25 cellular contexts compared by ENCODE assay signal in the genomic region with DNA sequence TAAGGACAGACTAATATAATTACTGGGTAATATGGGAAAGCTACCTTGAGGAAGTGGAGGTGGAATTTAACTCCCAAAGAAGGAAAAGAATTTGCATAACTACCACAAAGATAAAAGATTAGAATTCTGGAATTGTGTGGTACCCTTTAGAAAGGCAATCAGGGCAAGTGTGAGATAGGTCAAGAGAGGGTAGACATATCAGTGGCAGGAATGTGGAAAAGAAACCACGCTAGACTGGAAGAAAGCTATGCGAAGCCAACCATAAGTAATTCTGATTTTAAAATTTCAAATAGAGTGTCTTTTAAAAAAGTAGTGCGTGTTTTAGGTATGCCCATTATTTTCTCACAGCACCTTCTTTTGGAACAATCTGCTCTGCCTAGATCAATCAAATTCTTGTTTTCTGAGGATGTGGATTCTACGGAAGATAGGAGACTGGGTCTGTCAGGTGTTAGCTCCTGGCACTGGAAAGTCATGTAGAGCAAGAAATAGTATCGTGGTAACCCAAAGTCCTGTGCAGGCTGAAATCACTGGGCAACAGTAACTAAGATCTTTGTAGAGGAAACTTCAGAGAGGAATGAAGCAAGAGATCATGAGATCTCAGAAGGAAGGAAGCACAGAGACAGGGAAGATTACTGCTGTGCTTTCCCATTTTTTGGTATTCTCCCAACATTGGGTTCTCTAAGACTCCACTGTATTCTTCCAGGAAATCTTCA.
A peak's percentile ranks its signal among the peaks of the same experiment; 100 is the strongest.
DNase-seq lines count a peak whose midpoint lies in the region; ATAC-seq and TF ChIP-seq lines count a peak whose summit lies in the region.
"Had no signal": no experiment of that assay in that cellular context is flagged by ENCODE, and none has a peak within 500 bp of the region (broad histone marks: within the 10 kb centered on the region; RNA-seq: fewer than 3 reads in every experiment).

No MANE protein-coding gene starts in this region.

- H3K4me3 Mint-ChIP-seq in endodermal cell = no peak overlapping the region
- H3K4me3 Mint-ChIP-seq: activated naive CD4-positive, alpha-beta T cell treated with anti-CD3 and anti-CD28 coated beads, Interleukin-2, amount 10 ng/mL, durations not matched to agents 7 days and 5 days; activated T-cell treated with anti-CD3 and anti-CD28 coated beads, Interleukin-2, amount 50 U/mL, for 4 hours; T-helper 2 cell treated with Interferon-gamma antibody and Interleukin-4, amounts not matched to agents 5 μg/mL and 100 μg/mL, for 36 hours had no signal

- no peak overlapping the region for H3K23ac ChIP-seq in mesendoderm (ENCODE audit: low read length)

- no peak for TF ChIP-seq CTCF in endodermal cell (conservative IDR thresholded peaks at IDR 0.05)
- TF ChIP-seq CTCF in upper lobe of right lung (IDR thresholded peaks at IDR 0.05) = no peak

- no peaks in the 10 kb centered on the region for H3K9me3 ChIP-seq in endodermal cell (ENCODE audit: control insufficient read depth, low read length)
- H3K9me3 ChIP-seq in upper lobe of right lung = no peaks in the 10 kb centered on the region
- H3K9me3 ChIP-seq: BLaER1 treated with 17β-estradiol and CSF1 and Interleukin-3, amounts not matched to agents 10 nM and 100 nM; gastrocnemius medialis; pancreas; SJCRH30; stomach; uterus had no signal

- no peak overlapping the region for H3K18ac ChIP-seq in mesendoderm (ENCODE audit: low read length)

- peak overlapping the region; percentile 46 for H3K27ac Mint-ChIP-seq in endodermal cell
- H3K27ac Mint-ChIP-seq: activated naive CD4-positive, alpha-beta T cell treated with anti-CD3 and anti-CD28 coated beads, Interleukin-2, amount 10 ng/mL, durations not matched to agents 7 days and 5 days; T-helper 2 cell treated with Interferon-gamma antibody and Interleukin-4, amounts not matched to agents 5 μg/mL and 100 μg/mL, for 36 hours had no signal

- H3K27me3 ChIP-seq in endodermal cell (ENCODE audit: control insufficient read depth, insufficient read depth, low read length, poor library complexity, severe bottlenecking) (no peaks in the 10 kb centered on the region), mesendoderm (ENCODE audit: insufficient read depth, low read length, poor library complexity) (no peaks in the 10 kb centered on the region), upper lobe of right lung (no peaks in the 10 kb centered on the region)
- H3K27me3 ChIP-seq: BLaER1 treated with 17β-estradiol and CSF1 and Interleukin-3, amounts not matched to agents 10 nM and 100 nM; gastrocnemius medialis; pancreas; SJCRH30; stomach; uterus had no signal

- H3K4me1 Mint-ChIP-seq in endodermal cell = peaks cover 20% of the 10 kb centered on the region

- H3K9ac ChIP-seq in endodermal cell (ENCODE audit: extremely low read depth, low read length, poor library complexity, severe bottlenecking) = no peak overlapping the region
- no peak overlapping the region for H3K9ac ChIP-seq in mesendoderm (ENCODE audit: low read length)
- H3K9ac ChIP-seq: BLaER1 treated with 17β-estradiol and CSF1 and Interleukin-3, amounts not matched to agents 10 nM and 100 nM had no signal

- H2BK5ac ChIP-seq in mesendoderm (ENCODE audit: low read length) = no peak overlapping the region

- H3K4ac ChIP-seq in mesendoderm (ENCODE audit: low read depth, low read length) = no peak overlapping the region

- H3K27me3 Mint-ChIP-seq in endodermal cell (ENCODE audit: insufficient read depth) = no peaks in the 10 kb centered on the region
- H3K27me3 Mint-ChIP-seq: activated naive CD4-positive, alpha-beta T cell treated with anti-CD3 and anti-CD28 coated beads, Interleukin-2, amount 10 ng/mL, durations not matched to agents 7 days and 5 days had no signal

- H3K79me2 ChIP-seq in mesendoderm (ENCODE audit: control insufficient read depth, insufficient read depth, low read length) = no peaks in the 10 kb centered on the region

- no peaks in the 10 kb centered on the region for H3K36me3 ChIP-seq in endodermal cell (ENCODE audit: control insufficient read depth, insufficient read depth, low read length)
- no peaks in the 10 kb centered on the region for H3K36me3 ChIP-seq in mesendoderm (ENCODE audit: control insufficient read depth, insufficient read depth, low read length)
- H3K36me3 ChIP-seq in upper lobe of right lung = no peaks in the 10 kb centered on the region
- H3K36me3 ChIP-seq: gastrocnemius medialis, pancreas, SJCRH30, stomach, uterus had no signal

- H2BK120ac ChIP-seq in mesendoderm (ENCODE audit: low read depth, low read length) = peak overlapping the region; percentile 1

- no peaks in the 10 kb centered on the region for H3K9me3 Mint-ChIP-seq in endodermal cell
- H3K9me3 Mint-ChIP-seq: activated naive CD4-positive, alpha-beta T cell treated with anti-CD3 and anti-CD28 coated beads, Interleukin-2, amount 10 ng/mL, durations not matched to agents 7 days and 5 days; activated T-cell treated with anti-CD3 and anti-CD28 coated beads, Interleukin-2, amount 50 U/mL, for 4 hours; T-helper 2 cell treated with Interferon-gamma antibody and Interleukin-4, amounts not matched to agents 5 μg/mL and 100 μg/mL, for 36 hours had no signal

- no peaks in the 10 kb centered on the region for H3K79me1 ChIP-seq in mesendoderm (ENCODE audit: low read length)

- peak; percentile 45 for ATAC-seq in left ventricle myocardium superior
- ATAC-seq in upper lobe of right lung = peak; percentile 64
- no peak for ATAC-seq in HG03442 (IDR thresholded peaks at IDR 0.05; ENCODE audit: unreplicated experiment)
- ATAC-seq: activated T-cell treated with anti-CD3 and anti-CD28 coated beads, Interleukin-2, amount 50 U/mL, for 4 hours; GM12878 had no signal

- no peak for DNase-seq in left ventricle myocardium superior
- no peak for DNase-seq in cardiac septum (ENCODE audit: low spot score)
- DNase-seq in endodermal cell = no peak
- DNase-seq in mesendoderm = peak; percentile 81
- DNase-seq in upper lobe of right lung = no peak
- no peak for DNase-seq in NCI-H526 treated with DMSO at 0.1 percent for 48 hours (lab: John Stamatoyannopoulos, UW)
- DNase-seq in germinal center (ENCODE audit: low spot score) = no peak
- DNase-seq: activated CD4-positive, CD25-positive, alpha-beta regulatory T cell; activated naive CD4-positive, alpha-beta T cell treated with anti-CD3 and anti-CD28 coated beads, Interleukin-2, amount 10 ng/mL, durations not matched to agents 7 days and 5 days; activated T-cell treated with anti-CD3 and anti-CD28 coated beads, Interleukin-2, amount 50 U/mL, for 4 hours; cortex of kidney; gastrocnemius medialis; GF-D8; H7; left cardiac atrium; NCI-H1417 treated with DMSO at 0.1 percent for 48 hours; OCI-M1; pancreas; SJCRH30; stomach; uterus had no signal

- H3K4me1 ChIP-seq in endodermal cell (ENCODE audit: control insufficient read depth, insufficient read depth, low read length) (peaks cover 13% of the 10 kb centered on the region), mesendoderm (ENCODE audit: control insufficient read depth, low read depth, low read length) (peaks cover 6% of the 10 kb centered on the region), upper lobe of right lung (peaks cover 7% of the 10 kb centered on the region)
- H3K4me1 ChIP-seq: pancreas, SJCRH30, uterus had no signal

- peak overlapping the region; percentile 34 for H3K4me3 ChIP-seq in endodermal cell (ENCODE audit: low read length)
- H3K4me3 ChIP-seq in mesendoderm (ENCODE audit: low read length) = no peak overlapping the region
- H3K4me3 ChIP-seq in upper lobe of right lung = no peak overlapping the region
- H3K4me3 ChIP-seq: BLaER1 treated with 17β-estradiol and CSF1 and Interleukin-3, amounts not matched to agents 10 nM and 100 nM; gastrocnemius medialis; GM12878; pancreas; SJCRH30; stomach; uterus had no signal

- H4K5ac ChIP-seq in mesendoderm (ENCODE audit: low read length) = no peak overlapping the region

- no peak overlapping the region for H3K4me2 ChIP-seq in mesendoderm (ENCODE audit: low read length)

- WGBS in endodermal cell (ENCODE audit: insufficient coverage in 1 of 2, insufficient read length in 1 of 2), 2 experiments = 47 to 71% methylated on average over 3 to 5 of the region's 5 CpGs
- no CpG with 5 or more reads among the region's 5 CpGs for WGBS in mesendoderm (ENCODE audit: extremely low coverage, insufficient coverage, low lambda C conversion rate)

- H2BK15ac ChIP-seq in mesendoderm (replicated peaks; ENCODE audit: low read depth) = no peak overlapping the region

- no peak overlapping the region for H3K56ac ChIP-seq in mesendoderm (ENCODE audit: low read length)

- no peaks in the 10 kb centered on the region for H3K36me3 Mint-ChIP-seq in endodermal cell (ENCODE audit: low read depth)

- H2AK5ac ChIP-seq in mesendoderm (ENCODE audit: low read length) = no peak overlapping the region

- H3K27ac ChIP-seq in endodermal cell (ENCODE audit: low read depth, low read length) = no peak overlapping the region
- no peak overlapping the region for H3K27ac ChIP-seq in mesendoderm (ENCODE audit: low read depth, low read length)
- H3K27ac ChIP-seq in upper lobe of right lung = no peak overlapping the region
- H3K27ac ChIP-seq: gastrocnemius medialis, pancreas, SJCRH30, uterus had no signal

- H4K8ac ChIP-seq in mesendoderm (ENCODE audit: low read depth, low read length) = no peak overlapping the region

- intact Hi-C loops in left ventricle myocardium superior (cut with micrococcal nuclease) (no loop called here), cardiac septum (cut with DNase I) (no loop called here), upper lobe of right lung (cut with DNase I) (no loop called here)
